In the genomic region with DNA sequence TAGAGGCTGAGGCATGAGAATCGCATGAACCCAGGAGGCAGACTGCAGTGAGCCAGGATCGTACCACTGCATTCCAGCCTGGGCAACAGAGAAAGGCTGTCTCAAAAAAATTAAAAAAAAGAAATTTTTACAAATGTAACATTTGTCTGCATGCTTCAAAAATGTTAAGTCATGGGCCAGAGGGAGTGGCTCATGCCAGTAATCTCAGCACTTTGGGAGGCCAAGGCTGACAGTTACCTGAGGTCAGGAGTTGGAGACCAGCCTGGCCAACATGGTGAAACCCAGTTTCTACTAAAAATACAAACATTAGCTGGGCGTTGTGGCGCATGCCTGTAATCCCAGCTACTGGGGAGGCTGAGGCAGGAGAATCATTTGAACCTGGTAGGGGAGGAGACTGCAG, we compare ENCODE assay signal across 6 cellular contexts. TPM values are rescaled to one million over a fixed set of nuclear protein-coding genes. Genes with fewer than 3 reads are reported as not detected.
DNase-seq lines count a peak whose midpoint lies in the region; ATAC-seq and TF ChIP-seq lines count a peak whose summit lies in the region.
"Not testable (repeated sequence)": the region's sequence is repeated elsewhere in the genome, so short reads cannot be mapped to it uniquely, and the experiment has no call there.

No MANE protein-coding gene starts in this region.

- intact Hi-C loops in right lobe of liver (cut with DNase I), result not testable (repeated sequence)

- not testable (repeated sequence) for H3K27me3 Mint-ChIP-seq in T-helper 17 cell; activated T-helper 17 cell treated with anti-CD3 and anti-CD28 coated beads, Interleukin-2, amount 50 U/mL, for 72 hours; central memory CD8-positive, alpha-beta T cell; stimulated activated naive B cell treated with anti-CD40 and anti-IgM and Interleukin-4, amounts not matched to agents 10 μg/mL and 1 μg/mL and 100 μg/mL, for 72 hours

- not testable (repeated sequence) for H3K36me3 Mint-ChIP-seq in T-helper 17 cell (ENCODE audit: low read depth)
- H3K36me3 Mint-ChIP-seq in activated T-helper 17 cell treated with anti-CD3 and anti-CD28 coated beads, Interleukin-2, amount 50 U/mL, for 72 hours (ENCODE audit: low read depth), result peaks cover 73% of the 10 kb centered on the region
- peaks cover 30% of the 10 kb centered on the region for H3K36me3 Mint-ChIP-seq in central memory CD8-positive, alpha-beta T cell (ENCODE audit: insufficient read depth)
- peaks cover 28 to 33% of the 10 kb centered on the region in 2 donors for H3K36me3 Mint-ChIP-seq in stimulated activated naive B cell treated with anti-CD40 and anti-IgM and Interleukin-4, amounts not matched to agents 10 μg/mL and 1 μg/mL and 100 μg/mL, for 72 hours

- not testable (repeated sequence) for ATAC-seq in T-helper 17 cell; activated T-helper 17 cell treated with anti-CD3 and anti-CD28 coated beads, Interleukin-2, amount 50 U/mL, for 72 hours (replicated peaks); central memory CD8-positive, alpha-beta T cell (replicated peaks; ENCODE audit: extremely low read depth, poor library complexity, severe bottlenecking); stimulated activated naive B cell treated with anti-CD40 and anti-IgM and Interleukin-4, amounts not matched to agents 10 μg/mL and 1 μg/mL and 100 μg/mL, for 72 hours (replicated peaks)
- peak; percentile 47 to 66 (median 52) for ATAC-seq in right lobe of liver
- ATAC-seq in omental fat pad (ENCODE audit: low FRiP score), result peak; percentile 11

- not testable (repeated sequence) for TF ChIP-seq POLR2A in right lobe of liver (IDR thresholded peaks at IDR 0.05)

- H3K9me3 ChIP-seq in T-helper 17 cell (ENCODE audit: control insufficient read depth, low read length, poor library complexity, severe bottlenecking); right lobe of liver: not testable (repeated sequence)

- not testable (repeated sequence) for H3K36me3 ChIP-seq in right lobe of liver

- H3K4me1 ChIP-seq in right lobe of liver, result peaks cover 0 to 36% (median 2%) of the 10 kb centered on the region in 4 donors

- not testable (repeated sequence) for H3K4me3 ChIP-seq in right lobe of liver

- not testable (repeated sequence) for DNase-seq in T-helper 17 cell; central memory CD8-positive, alpha-beta T cell (ENCODE audit: low spot score in 2 of 2); omental fat pad (ENCODE audit: low spot score); stimulated activated naive B cell treated with anti-CD40 and anti-IgM and Interleukin-4, amounts not matched to agents 10 μg/mL and 1 μg/mL and 100 μg/mL, for 72 hours
- peak in 1 of 3 donors; percentile 67 for DNase-seq in right lobe of liver

- not testable (repeated sequence) for TF ChIP-seq CTCF in right lobe of liver (IDR thresholded peaks at IDR 0.05); omental fat pad (IDR thresholded peaks at IDR 0.05)

- H3K27me3 ChIP-seq in right lobe of liver, result not testable (repeated sequence)

- peak overlapping the region in 1 of 3 donors; percentile 57 for H3K27ac ChIP-seq in right lobe of liver

- peak overlapping the region; percentile 69 for H3K27ac Mint-ChIP-seq in T-helper 17 cell
- H3K27ac Mint-ChIP-seq in activated T-helper 17 cell treated with anti-CD3 and anti-CD28 coated beads, Interleukin-2, amount 50 U/mL, for 72 hours, result peak overlapping the region; percentile 28
- H3K27ac Mint-ChIP-seq in central memory CD8-positive, alpha-beta T cell (ENCODE audit: low read depth), result peak overlapping the region; percentile 25
- H3K27ac Mint-ChIP-seq in stimulated activated naive B cell treated with anti-CD40 and anti-IgM and Interleukin-4, amounts not matched to agents 10 μg/mL and 1 μg/mL and 100 μg/mL, for 72 hours, result peak overlapping the region; percentile 9

- WGBS in right lobe of liver (ENCODE audit: insufficient coverage, low coverage, low lambda C conversion rate, missing lambda C conversion rate), result no CpG with 5 or more reads among the region's 4 CpGs

- not testable (repeated sequence) for H3K9me3 Mint-ChIP-seq in activated T-helper 17 cell treated with anti-CD3 and anti-CD28 coated beads, Interleukin-2, amount 50 U/mL, for 72 hours; central memory CD8-positive, alpha-beta T cell; stimulated activated naive B cell treated with anti-CD40 and anti-IgM and Interleukin-4, amounts not matched to agents 10 μg/mL and 1 μg/mL and 100 μg/mL, for 72 hours

- peaks cover 15% of the 10 kb centered on the region for H3K4me1 Mint-ChIP-seq in T-helper 17 cell
- not testable (repeated sequence) for H3K4me1 Mint-ChIP-seq in activated T-helper 17 cell treated with anti-CD3 and anti-CD28 coated beads, Interleukin-2, amount 50 U/mL, for 72 hours
- H3K4me1 Mint-ChIP-seq in central memory CD8-positive, alpha-beta T cell, result peaks cover 18% of the 10 kb centered on the region
- peaks cover 8 to 20% of the 10 kb centered on the region in 2 donors for H3K4me1 Mint-ChIP-seq in stimulated activated naive B cell treated with anti-CD40 and anti-IgM and Interleukin-4, amounts not matched to agents 10 μg/mL and 1 μg/mL and 100 μg/mL, for 72 hours

- not testable (repeated sequence) for H3K4me3 Mint-ChIP-seq in T-helper 17 cell; activated T-helper 17 cell treated with anti-CD3 and anti-CD28 coated beads, Interleukin-2, amount 50 U/mL, for 72 hours; central memory CD8-positive, alpha-beta T cell; stimulated activated naive B cell treated with anti-CD40 and anti-IgM and Interleukin-4, amounts not matched to agents 10 μg/mL and 1 μg/mL and 100 μg/mL, for 72 hours

RNA-seq across cellular contexts. Expression of a gene that starts 21.5 kb away (rescaled TPM):
- total RNA-seq in T-helper 17 cell, result 100 to 1,000 TPM in 1 of 2 donors, 10 to 100 TPM in 1; 82.2 to 104 TPM
- total RNA-seq in activated T-helper 17 cell treated with anti-CD3 and anti-CD28 coated beads, Interleukin-2, amount 50 U/mL, for 72 hours, result 100 to 1,000 TPM; 114 to 134 TPM
- total RNA-seq in right lobe of liver, result 10 to 100 TPM; 15.6 to 32.0 (median 24.1) TPM
- 10 to 100 TPM; 21.3 to 43.4 (median 32.2) TPM for total RNA-seq in omental fat pad

RNA-seq across cellular contexts. Expression of a gene that starts 42.7 kb away (rescaled TPM):
- total RNA-seq in T-helper 17 cell (10 to 100 TPM; 66.8 to 74.2 TPM), right lobe of liver (10 to 100 TPM; 20.1 to 40.9 (median 28.7) TPM), omental fat pad (10 to 100 TPM; 43.4 to 91.7 (median 51.5) TPM)
- total RNA-seq in activated T-helper 17 cell treated with anti-CD3 and anti-CD28 coated beads, Interleukin-2, amount 50 U/mL, for 72 hours, result 10 to 100 TPM; 48.8 to 93.8 TPM

Comparison
In these comparisons a context has a peak if more than half of its experiments do, and no peak if none do; other contexts are left out.
1. H3K27ac Mint-ChIP-seq: peak in every context shown above with its lines; median percentile 69 in T-helper 17 cell; 28 in activated T-helper 17 cell treated with anti-CD3 and anti-CD28 coated beads, Interleukin-2, amount 50 U/mL, for 72 hours; 25 in central memory CD8-positive, alpha-beta T cell; 9 in stimulated activated naive B cell treated with anti-CD40 and anti-IgM and Interleukin-4, amounts not matched to agents 10 μg/mL and 1 μg/mL and 100 μg/mL, for 72 hours.